In genomic region chr7:3710531-3710930, GRCh38 we compare ENCODE assay signal across 18 cellular contexts.
"Had no signal": no experiment of that assay in that cellular context is flagged by ENCODE, and none has a peak within 500 bp of the region (broad histone marks: within the 10 kb centered on the region; RNA-seq: fewer than 3 reads in every experiment).

No MANE protein-coding gene starts in this region.

- H3K4me1 ChIP-seq: colonic mucosa, gastrocnemius medialis, right atrium auricular region had no signal

- H3K27ac ChIP-seq: colonic mucosa, gastrocnemius medialis, right atrium auricular region had no signal

- H3K4me3 ChIP-seq: colonic mucosa, gastrocnemius medialis, right atrium auricular region had no signal

- ATAC-seq: activated CD4-positive, alpha-beta T cell treated with anti-CD3 and anti-CD28 coated beads for 36 hours; gastrocnemius medialis; left lobe of liver; WTC11 had no signal

- H3K27me3 ChIP-seq: colonic mucosa, gastrocnemius medialis, right atrium auricular region had no signal

- FAIRE-seq: kidney, TTC549 had no signal

- DNase-seq: activated CD4-positive, alpha-beta T cell treated with anti-CD3 and anti-CD28 coated beads for 36 hours; activated CD4-positive, alpha-beta T cell treated with anti-CD3 and anti-CD28 coated beads, Interleukin-2, amount 50 U/mL, for 48 hours; activated naive CD4-positive, alpha-beta T cell; activated naive CD8-positive, alpha-beta T cell treated with anti-CD3 and anti-CD28 coated beads for 36 hours; activated T-cell treated with anti-CD3 and anti-CD28 coated beads for 4 hours; amygdala; colonic mucosa; gastrocnemius medialis; head of caudate nucleus; kidney; naive B cell; stimulated activated CD4-positive, alpha-beta T cell treated with anti-CD3 and anti-CD28 coated beads, Interleukin-15, amount 100 ng/mL, for 24 hours; stimulated activated CD4-positive, alpha-beta T cell treated with anti-CD3 and anti-CD28 coated beads, Interleukin-2, amount 100 ng/mL, for 48 hours; trophoblast cell had no signal

- H3K9me3 ChIP-seq: colonic mucosa, gastrocnemius medialis, right atrium auricular region had no signal

- H3K36me3 ChIP-seq: colonic mucosa, gastrocnemius medialis, right atrium auricular region had no signal
